ENCODE assay signal across 25 cellular contexts in the genomic region with DNA sequence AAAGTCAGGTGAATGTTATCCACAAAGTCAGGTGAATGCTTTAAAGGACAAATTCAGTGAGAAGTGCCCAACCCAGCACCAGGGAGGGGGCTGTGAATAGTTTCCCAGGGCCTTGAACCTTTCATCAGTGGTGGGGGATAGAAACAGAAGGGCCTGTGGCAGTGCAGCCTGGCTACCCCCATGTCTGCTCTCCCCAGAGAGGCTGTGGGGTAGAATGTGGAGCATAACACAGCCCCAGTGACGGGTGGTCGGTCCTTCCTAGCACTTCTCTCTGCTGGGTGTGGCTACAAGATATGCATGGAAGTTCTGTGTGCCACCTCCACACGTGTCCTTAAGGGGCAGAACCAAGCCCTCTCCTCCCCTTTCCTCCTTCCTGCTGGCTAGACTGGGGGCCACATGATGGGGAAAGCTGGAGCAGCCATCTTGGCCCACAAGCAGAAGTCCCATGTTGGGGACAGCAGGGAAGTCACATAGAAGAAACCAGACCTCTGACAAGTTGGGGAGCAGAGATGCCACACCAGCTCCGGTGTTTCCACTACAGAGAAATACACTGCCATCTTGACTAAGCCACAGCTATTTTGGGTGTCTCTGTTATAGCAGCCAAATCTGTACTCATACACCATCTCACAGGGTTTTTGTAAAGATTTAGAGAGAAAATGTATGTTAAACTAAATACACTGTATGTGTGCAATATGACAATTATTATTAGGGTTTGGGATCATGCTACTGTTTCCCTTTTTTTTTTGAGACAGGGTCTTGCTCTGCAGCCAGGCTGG. TPM values are rescaled to one million over a fixed set of nuclear protein-coding genes. Genes with fewer than 3 reads are reported as not detected.
"Had no signal": no experiment of that assay in that cellular context is flagged by ENCODE, and none has a peak within 500 bp of the region (broad histone marks: within the 10 kb centered on the region; RNA-seq: fewer than 3 reads in every experiment).

No MANE protein-coding gene starts in this region.

- H3K27me3 Mint-ChIP-seq: naive B cell; progenitor cell of endocrine pancreas; stimulated activated naive CD8-positive, alpha-beta T cell treated with anti-CD3 and anti-CD28 coated beads, Interleukin-15, Interleukin-2, amounts not matched to agents 100 ng/mL and 50 ng/mL, for 24 hours had no signal

- DNase-seq: activated CD4-positive, alpha-beta T cell treated with anti-CD3 and anti-CD28 coated beads for 1 hour; activated CD4-positive, alpha-beta T cell treated with anti-CD3 and anti-CD28 coated beads, Interleukin-2, amount 50 U/mL, for 1 hour; activated CD8-positive, alpha-beta T cell treated with anti-CD3 and anti-CD28 coated beads, Interleukin-2, amount 10 ng/mL, durations not matched to agents 7 days and 5 days; activated gamma-delta T cell; activated naive CD4-positive, alpha-beta T cell treated with anti-CD3 and anti-CD28 coated beads, Interleukin-2, amount 50 U/mL, for 16 hours; colonic mucosa; esophagus squamous epithelium; gastrocnemius medialis; hippocampal formation; left ventricle myocardium superior; mesendoderm; naive B cell; retina; stimulated activated CD4-positive, alpha-beta T cell treated with anti-CD3 and anti-CD28 coated beads, Interleukin-4, amount 100 ng/mL, for 24 hours; substantia nigra; tibial artery had no signal

- H3K4me3 ChIP-seq: ascending aorta, colonic mucosa, esophagus squamous epithelium, gastrocnemius medialis, tibial artery had no signal

- ATAC-seq: activated CD8-positive, alpha-beta T cell treated with anti-CD3 and anti-CD28 coated beads, Interleukin-2, amount 10 ng/mL, durations not matched to agents 7 days and 5 days; gastrocnemius medialis; left ventricle myocardium superior had no signal

- H3K27me3 ChIP-seq: ascending aorta, colonic mucosa, esophagus squamous epithelium, gastrocnemius medialis, tibial artery had no signal

- H3K27ac Mint-ChIP-seq: activated CD8-positive, alpha-beta T cell treated with anti-CD3 and anti-CD28 coated beads, Interleukin-2, amount 10 ng/mL, durations not matched to agents 7 days and 5 days; activated T-helper 1 cell treated with anti-CD3 and anti-CD28 coated beads, Interleukin-12 subunit alpha, Interleukin-12 subunit beta, Interleukin-2, Interleukin-4 antibody, amounts not matched to agents 30 ng/mL and 10 ng/mL and 1 ng/mL, durations not matched to agents 14 hours and 24 hours and 36 hours; progenitor cell of endocrine pancreas; stimulated activated naive CD8-positive, alpha-beta T cell treated with anti-CD3 and anti-CD28 coated beads, Interleukin-15, Interleukin-2, amounts not matched to agents 100 ng/mL and 50 ng/mL, for 24 hours had no signal

- H3K4me1 ChIP-seq: ascending aorta, colonic mucosa, tibial artery had no signal

- H3K9me3 ChIP-seq: colonic mucosa, esophagus squamous epithelium, gastrocnemius medialis, tibial artery had no signal

- H3K9me3 Mint-ChIP-seq: activated T-helper 1 cell treated with anti-CD3 and anti-CD28 coated beads, Interleukin-12 subunit alpha, Interleukin-12 subunit beta, Interleukin-2, Interleukin-4 antibody, amounts not matched to agents 30 ng/mL and 10 ng/mL and 1 ng/mL, durations not matched to agents 14 hours and 24 hours and 36 hours; naive B cell; stimulated activated naive CD8-positive, alpha-beta T cell treated with anti-CD3 and anti-CD28 coated beads, Interleukin-15, Interleukin-2, amounts not matched to agents 100 ng/mL and 50 ng/mL, for 24 hours had no signal

- H3K27ac ChIP-seq: ascending aorta, colonic mucosa, esophagus squamous epithelium, gastrocnemius medialis, tibial artery had no signal

- H3K36me3 ChIP-seq: ascending aorta, colonic mucosa, esophagus squamous epithelium, gastrocnemius medialis, tibial artery had no signal

- H3K36me3 Mint-ChIP-seq: naive B cell had no signal

- H3K4me3 Mint-ChIP-seq: activated CD8-positive, alpha-beta T cell treated with anti-CD3 and anti-CD28 coated beads, Interleukin-2, amount 10 ng/mL, durations not matched to agents 7 days and 5 days; activated T-helper 1 cell treated with anti-CD3 and anti-CD28 coated beads, Interleukin-12 subunit alpha, Interleukin-12 subunit beta, Interleukin-2, Interleukin-4 antibody, amounts not matched to agents 30 ng/mL and 10 ng/mL and 1 ng/mL, durations not matched to agents 14 hours and 24 hours and 36 hours; stimulated activated naive CD8-positive, alpha-beta T cell treated with anti-CD3 and anti-CD28 coated beads, Interleukin-15, Interleukin-2, amounts not matched to agents 100 ng/mL and 50 ng/mL, for 24 hours had no signal

RNA-seq across cellular contexts. Expression of gene CFAP73, which starts 53.0 kb away (rescaled TPM):
- total RNA-seq: ascending aorta, bronchial epithelial cell, gastrocnemius medialis, left ventricle myocardium superior, mucosa of gallbladder, omental fat pad, progenitor cell of endocrine pancreas, urinary bladder had no signal
- polyA plus RNA-seq: neural cell had no signal
